In genomic region chr17:17053446-17054379, GRCh38 we compare ENCODE assay signal across 12 cellular contexts. TPM values are rescaled to one million over a fixed set of nuclear protein-coding genes. Genes with fewer than 3 reads are reported as not detected.
DNase-seq lines count a peak whose midpoint lies in the region; ATAC-seq and TF ChIP-seq lines count a peak whose summit lies in the region.
"Had no signal": no experiment of that assay in that cellular context is flagged by ENCODE, and none has a peak within 500 bp of the region (broad histone marks: within the 10 kb centered on the region; RNA-seq: fewer than 3 reads in every experiment).

No MANE protein-coding gene starts in this region.

- H3K4me1 Mint-ChIP-seq in activated B cell treated with CpG ODN at 0.5 μM for 24 hours (peaks cover 55% of the 10 kb centered on the region), memory B cell (peaks cover 28% of the 10 kb centered on the region)
- peaks cover 44% of the 10 kb centered on the region for H3K4me1 Mint-ChIP-seq in activated CD8-positive, alpha-beta T cell treated with anti-CD3 and anti-CD28 coated beads for 36 hours (ENCODE audit: low read depth)

- no peaks in the 10 kb centered on the region for H3K36me3 Mint-ChIP-seq in activated naive CD4-positive, alpha-beta T cell treated with anti-CD3 and anti-CD28 coated beads, Interleukin-2, amount 50 U/mL, for 72 hours
- H3K36me3 Mint-ChIP-seq in activated B cell treated with CpG ODN at 0.5 μM for 24 hours (ENCODE audit: low read depth): peaks cover 15% of the 10 kb centered on the region
- peaks cover 5% of the 10 kb centered on the region for H3K36me3 Mint-ChIP-seq in memory B cell
- H3K36me3 Mint-ChIP-seq in activated CD8-positive, alpha-beta T cell treated with anti-CD3 and anti-CD28 coated beads for 36 hours (ENCODE audit: low read depth): no peaks in the 10 kb centered on the region

- H3K4me3 ChIP-seq in tibial artery: no peak overlapping the region

- no peaks in the 10 kb centered on the region for H3K9me3 Mint-ChIP-seq in activated naive CD4-positive, alpha-beta T cell treated with anti-CD3 and anti-CD28 coated beads, Interleukin-2, amount 50 U/mL, for 72 hours
- no peaks in the 10 kb centered on the region for H3K9me3 Mint-ChIP-seq in activated B cell treated with CpG ODN at 0.5 μM for 24 hours
- H3K9me3 Mint-ChIP-seq in memory B cell: no peaks in the 10 kb centered on the region
- H3K9me3 Mint-ChIP-seq in activated CD8-positive, alpha-beta T cell treated with anti-CD3 and anti-CD28 coated beads for 36 hours: no peaks in the 10 kb centered on the region

- CTCF ChIA-PET in activated B cell treated with CpG ODN at 0.5 μM for 24 hours (lab: Charles Lee): interaction anchor here (1.9 kb wide), 1 partner anchor 56 kb away, joined by 4 read pairs; no protein-coding TSS in a partner anchor
- CTCF ChIA-PET in activated CD8-positive, alpha-beta T cell treated with anti-CD3 and anti-CD28 coated beads for 36 hours (lab: Charles Lee): interaction anchor here (0.7 to 1.5 kb wide), 2 partner anchors 9 to 12 kb away, joined by 3 to 4 read pairs; no protein-coding TSS in a partner anchor

- POLR2A ChIA-PET in activated B cell treated with CpG ODN at 0.5 μM for 24 hours (lab: Charles Lee): interaction anchor here (0.8 to 1.4 kb wide), 3 partner anchors 9 to 17 kb away, joined by 3 to 6 read pairs (median 4); no protein-coding TSS in a partner anchor
- POLR2A ChIA-PET in activated CD8-positive, alpha-beta T cell treated with anti-CD3 and anti-CD28 coated beads for 36 hours (lab: Charles Lee): interaction anchor here (1.4 kb wide), 1 partner anchor 19 kb away, joined by 3 read pairs; no protein-coding TSS in a partner anchor

- H3K9me3 ChIP-seq in tibial artery: no peaks in the 10 kb centered on the region

- H3K36me3 ChIP-seq in tibial artery: no peaks in the 10 kb centered on the region

- H3K27ac ChIP-seq in tibial artery: peak overlapping the region; percentile 62 to 92

- no peak for DNase-seq in activated naive CD4-positive, alpha-beta T cell treated with anti-CD3 and anti-CD28 coated beads, Interleukin-2, amount 50 U/mL, for 72 hours (ENCODE audit: low spot score in 2 of 2)
- DNase-seq in activated naive CD4-positive, alpha-beta T cell treated with anti-CD3 and anti-CD28 coated beads, Interleukin-2, amount 50 U/mL, for 16 hours: no peak
- DNase-seq in activated B cell treated with CpG ODN at 0.5 μM for 24 hours: peak; percentile 10
- DNase-seq in memory B cell (ENCODE audit: low spot score in 2 of 2): no peak
- DNase-seq in tibial artery: peak in 1 of 2 donors; percentile 37
- DNase-seq in activated CD8-positive, alpha-beta T cell treated with anti-CD3 and anti-CD28 coated beads for 36 hours: no peak
- no peak for DNase-seq in HK-2 (ENCODE audit: unreplicated experiment)
- DNase-seq: central memory CD4-positive, alpha-beta T cell; KBM-7; NCI-H187; stimulated activated CD4-positive, alpha-beta T cell treated with anti-CD3 and anti-CD28 coated beads, Interleukin-12 subunit alpha, Interleukin-12 subunit beta, amount 100 ng/mL, for 4 hours had no signal

- intact Hi-C loops in activated B cell treated with CpG ODN at 0.5 μM for 24 hours (cut with micrococcal nuclease): loop anchor here (2.0 kb wide), 1 partner anchor 17 kb away; no protein-coding TSS in a partner anchor
- intact Hi-C loops in tibial artery (cut with DNase I; ENCODE audit: low total_unique reads): no loop called here
- intact Hi-C loops in activated CD8-positive, alpha-beta T cell treated with anti-CD3 and anti-CD28 coated beads for 36 hours (cut with micrococcal nuclease): no loop called here

- ATAC-seq in activated naive CD4-positive, alpha-beta T cell treated with anti-CD3 and anti-CD28 coated beads, Interleukin-2, amount 50 U/mL, for 72 hours: no peak
- ATAC-seq in activated B cell treated with CpG ODN at 0.5 μM for 24 hours (ENCODE audit: low read depth) (peak; percentile 34), memory B cell (ENCODE audit: low read depth) (no peak), GM21526 (IDR thresholded peaks at IDR 0.05; ENCODE audit: low FRiP score, unreplicated experiment) (no peak)
- ATAC-seq in activated CD8-positive, alpha-beta T cell treated with anti-CD3 and anti-CD28 coated beads for 36 hours: no peak

- no peaks in the 10 kb centered on the region for H3K27me3 ChIP-seq in tibial artery

- H3K27me3 Mint-ChIP-seq in activated B cell treated with CpG ODN at 0.5 μM for 24 hours (no peaks in the 10 kb centered on the region), memory B cell (no peaks in the 10 kb centered on the region)
- H3K27me3 Mint-ChIP-seq in activated CD8-positive, alpha-beta T cell treated with anti-CD3 and anti-CD28 coated beads for 36 hours: no peaks in the 10 kb centered on the region

- no peak overlapping the region for H3K4me3 Mint-ChIP-seq in activated B cell treated with CpG ODN at 0.5 μM for 24 hours
- no peak overlapping the region for H3K4me3 Mint-ChIP-seq in memory B cell
- no peak overlapping the region for H3K4me3 Mint-ChIP-seq in activated CD8-positive, alpha-beta T cell treated with anti-CD3 and anti-CD28 coated beads for 36 hours

- no peak for TF ChIP-seq CTCF in activated B cell treated with CpG ODN at 0.5 μM for 24 hours (IDR thresholded peaks at IDR 0.05)
- TF ChIP-seq CTCF in tibial artery (IDR thresholded peaks at IDR 0.05): no peak
- no peak for TF ChIP-seq CTCF in activated CD8-positive, alpha-beta T cell treated with anti-CD3 and anti-CD28 coated beads for 36 hours (IDR thresholded peaks at IDR 0.05)

- peak overlapping the region; percentile 29 to 44 for H3K27ac Mint-ChIP-seq in activated naive CD4-positive, alpha-beta T cell treated with anti-CD3 and anti-CD28 coated beads, Interleukin-2, amount 50 U/mL, for 72 hours
- H3K27ac Mint-ChIP-seq in activated B cell treated with CpG ODN at 0.5 μM for 24 hours (peak overlapping the region; percentile 19), memory B cell (peak overlapping the region; percentile 72)
- H3K27ac Mint-ChIP-seq in activated CD8-positive, alpha-beta T cell treated with anti-CD3 and anti-CD28 coated beads for 36 hours: no peak overlapping the region

- peaks cover 31 to 98% (median 80%) of the 10 kb centered on the region in 4 donors for H3K4me1 ChIP-seq in tibial artery

RNA-seq across cellular contexts. Expression of gene MPRIP, which starts 11.5 kb away (rescaled TPM):
- total RNA-seq in activated naive CD4-positive, alpha-beta T cell treated with anti-CD3 and anti-CD28 coated beads, Interleukin-2, amount 50 U/mL, for 72 hours: 100 to 1,000 TPM in 1 of 2 donors, 10 to 100 TPM in 1; 67.4 to 134 TPM
- 206 and 231 TPM in 2 replicates for total RNA-seq in activated B cell treated with CpG ODN at 0.5 μM for 24 hours
- total RNA-seq in activated CD8-positive, alpha-beta T cell treated with anti-CD3 and anti-CD28 coated beads for 36 hours: 100 to 1,000 TPM; 132 to 135 TPM
